7 cellular contexts compared by ENCODE assay signal in the genomic region with DNA sequence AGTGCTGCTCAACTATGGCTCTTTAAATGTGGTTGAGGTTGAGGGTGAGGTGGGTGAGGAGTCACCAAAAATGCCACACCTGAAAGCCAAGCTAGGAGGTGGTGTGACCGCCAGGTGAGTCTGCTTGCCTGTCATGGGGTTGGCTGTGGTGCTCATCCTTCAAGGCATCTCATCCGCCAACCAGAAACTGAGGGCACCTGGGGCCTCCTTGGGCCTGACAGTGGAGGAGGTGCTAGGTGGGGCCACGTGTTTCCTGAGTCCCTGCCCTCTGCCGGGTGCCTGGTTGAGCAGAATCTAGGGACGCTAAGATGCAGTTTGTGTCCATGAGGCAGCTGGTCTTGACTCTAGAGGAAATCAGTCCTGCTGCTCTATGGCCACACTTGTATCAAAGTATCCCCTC.
"Had no signal": no experiment of that assay in that cellular context is flagged by ENCODE, and none has a peak within 500 bp of the region (broad histone marks: within the 10 kb centered on the region; RNA-seq: fewer than 3 reads in every experiment).

No MANE protein-coding gene starts in this region.

- H3K27me3 Mint-ChIP-seq: activated naive CD8-positive, alpha-beta T cell treated with anti-CD3 and anti-CD28 coated beads, Interleukin-2, amount 10 ng/mL, durations not matched to agents 7 days and 5 days had no signal

- DNase-seq: kidney had no signal

- H3K9me3 ChIP-seq: gastrocnemius medialis, ovary had no signal

- H3K36me3 ChIP-seq: ovary had no signal

- H3K4me3 ChIP-seq: cardiac muscle cell, gastrocnemius medialis, ovary had no signal

- H3K27me3 ChIP-seq: cardiac muscle cell, gastrocnemius medialis, ovary had no signal

- H3K9me3 Mint-ChIP-seq: activated naive CD8-positive, alpha-beta T cell treated with anti-CD3 and anti-CD28 coated beads, Interleukin-2, amount 10 ng/mL, durations not matched to agents 7 days and 5 days; neural crest cell; T-helper 2 cell treated with Interferon-gamma antibody and Interleukin-4, amounts not matched to agents 5 μg/mL and 100 μg/mL, for 36 hours had no signal

- H3K4me1 ChIP-seq: gastrocnemius medialis had no signal

- H3K27ac Mint-ChIP-seq: activated naive CD8-positive, alpha-beta T cell treated with anti-CD3 and anti-CD28 coated beads, Interleukin-2, amount 10 ng/mL, durations not matched to agents 7 days and 5 days; T-helper 2 cell treated with Interferon-gamma antibody and Interleukin-4, amounts not matched to agents 5 μg/mL and 100 μg/mL, for 36 hours had no signal

- H3K27ac ChIP-seq: cardiac muscle cell, gastrocnemius medialis, ovary had no signal

- H3K4me3 Mint-ChIP-seq: activated naive CD8-positive, alpha-beta T cell treated with anti-CD3 and anti-CD28 coated beads, Interleukin-2, amount 10 ng/mL, durations not matched to agents 7 days and 5 days; neural crest cell; T-helper 2 cell treated with Interferon-gamma antibody and Interleukin-4, amounts not matched to agents 5 μg/mL and 100 μg/mL, for 36 hours had no signal
